34 cellular contexts compared by ENCODE assay signal in genomic region chr3:146770301-146770700, GRCh38.
"Had no signal": no experiment of that assay in that cellular context is flagged by ENCODE, and none has a peak within 500 bp of the region (broad histone marks: within the 10 kb centered on the region; RNA-seq: fewer than 3 reads in every experiment).

No MANE protein-coding gene starts in this region.

- DNase-seq: Karpas-422, Kasumi-1, MG63, MM.1S, MV-4-11, NCI-H1048, NCI-H1092, NCI-H1092 treated with DMSO at 0.1 percent for 48 hours, NCI-H1105, NCI-H1105 treated with DMSO at 0.1 percent for 48 hours, NCI-H1417, NCI-H1417 treated with DMSO at 0.1 percent for 48 hours, NCI-H1436, NCI-H1436 treated with DMSO at 0.1 percent for 48 hours, NCI-H146, NCI-H1694, NCI-H1694 treated with DMSO at 0.1 percent for 48 hours, NCI-H187, NCI-H187 treated with DMSO at 0.1 percent for 48 hours, NCI-H1930, NCI-H2029, NCI-H2029 treated with DMSO at 0.1 percent for 48 hours, NCI-H2081, NCI-H2081 treated with DMSO at 0.1 percent for 48 hours, NCI-H2107, NCI-H2171, NCI-H2171 treated with DMSO at 0.1 percent for 48 hours, NCI-H2227 treated with DMSO at 0.1 percent for 48 hours, NCI-H226, NCI-H345, NCI-H446, NCI-H446 treated with DMSO at 0.1 percent for 48 hours, NCI-H510A, NCI-H510A treated with DMSO at 0.1 percent for 48 hours had no signal

- H3K9me3 ChIP-seq: MG63 had no signal

- H3K36me3 ChIP-seq: MG63 had no signal

- H3K4me3 ChIP-seq: MG63 had no signal

- H3K27me3 ChIP-seq: MG63 had no signal
